In genomic region chr1:170619167-170620030, GRCh38 we compare ENCODE assay signal across 12 cellular contexts.
A peak's percentile ranks its signal among the peaks of the same experiment; 100 is the strongest.
DNase-seq lines count a peak whose midpoint lies in the region; ATAC-seq and TF ChIP-seq lines count a peak whose summit lies in the region.
"Had no signal": no experiment of that assay in that cellular context is flagged by ENCODE, and none has a peak within 500 bp of the region (broad histone marks: within the 10 kb centered on the region; RNA-seq: fewer than 3 reads in every experiment).

No MANE protein-coding gene starts in this region.

- DNase-seq in NCI-H510A treated with DMSO at 0.1 percent for 48 hours (lab: John Stamatoyannopoulos, UW) (peak; percentile 10), NCI-H510A (lab: John Stamatoyannopoulos, UW) (no peak), NCI-H748 treated with DMSO at 0.1 percent for 48 hours (lab: John Stamatoyannopoulos, UW) (peak; percentile 20), epithelial cell of esophagus (ENCODE audit: low read depth) (peak; percentile 67), superior temporal gyrus (ENCODE audit: extremely low spot score) (peak; percentile 34), GM19238 (ENCODE audit: insufficient read length, low spot score) (no peak)
- DNase-seq: activated CD4-positive, alpha-beta memory T cell treated with anti-CD3 and anti-CD28 coated beads, Interleukin-2, amount 10 ng/mL, durations not matched to agents 7 days and 5 days; endodermal cell; NCI-H1930; nephron progenitor cell had no signal

- TF ChIP-seq CTCF in epithelial cell of esophagus (IDR thresholded peaks at IDR 0.05; ENCODE audit: insufficient read depth, low read depth, low read length, missing control alignments), result no peak

- H3K4me3 ChIP-seq in epithelial cell of esophagus (ENCODE audit: low read length), result no peak overlapping the region

- ATAC-seq in GM18519 (IDR thresholded peaks at IDR 0.05; ENCODE audit: low FRiP score, unreplicated experiment) (no peak), HG03045 (IDR thresholded peaks at IDR 0.05; ENCODE audit: unreplicated experiment) (no peak)

Comparison
In these comparisons a context has a peak if more than half of its experiments do, and no peak if none do; other contexts are left out.
1. DNase-seq: peak in NCI-H510A treated with DMSO at 0.1 percent for 48 hours (single experiment), NCI-H748 treated with DMSO at 0.1 percent for 48 hours (single experiment), epithelial cell of esophagus (single experiment) and superior temporal gyrus (single experiment); none in NCI-H510A (single experiment) and GM19238 (single experiment).